In genomic region chr5:59648949-59649921, GRCh38 we compare ENCODE assay signal across 1 cellular context.
TF ChIP-seq lines count a peak whose summit lies in the region.

No MANE protein-coding gene starts in this region.

TF ChIP-seq in HEK293, 187 proteins besides CTCF, POLR2A, EP300 and RAD21 (continued from another document):
- TF ChIP-seq YY2 (tag by site-specific recombination; IDR thresholded peaks at IDR 0.05) = no peak
- no peak for TF ChIP-seq ZNF211 (tag by site-specific recombination; IDR thresholded peaks at IDR 0.05; ENCODE audit: low read depth)
- TF ChIP-seq ZNF692 (tag by site-specific recombination; IDR thresholded peaks at IDR 0.05) = 0 out of 2 replicates have a peak, but pooled peaks have one; percentile 41
- peak; percentile 78 for TF ChIP-seq ZBTB21 (tag by site-specific recombination; IDR thresholded peaks at IDR 0.05)
- peak; percentile 99 for TF ChIP-seq ZXDB (tag by site-specific recombination; IDR thresholded peaks at IDR 0.05)
- peak; percentile 91 for TF ChIP-seq SCRT2 (tag by site-specific recombination; IDR thresholded peaks at IDR 0.05)
- TF ChIP-seq PRDM1 (tag by site-specific recombination; IDR thresholded peaks at IDR 0.05) = peak; percentile 85
- peak; percentile 17; the same call in 1 of the 2 replicates for TF ChIP-seq BCL6B (tag by site-specific recombination; IDR thresholded peaks at IDR 0.05)
- TF ChIP-seq GFI1B (tag by site-specific recombination; IDR thresholded peaks at IDR 0.05) = peak; percentile 88; the same call in 1 of the 2 replicates
- TF ChIP-seq ZFP37 (tag by site-specific recombination; IDR thresholded peaks at IDR 0.05) = peak; percentile 74; the same call in 1 of the 2 replicates
- peak; percentile 42 for TF ChIP-seq ZNF341 (tag by site-specific recombination; IDR thresholded peaks at IDR 0.05; ENCODE audit: low read depth)
- TF ChIP-seq ZIC2 (tag by site-specific recombination; IDR thresholded peaks at IDR 0.05) = peak; percentile 72
- TF ChIP-seq SETDB1 (IDR thresholded peaks at IDR 0.05; ENCODE audit: insufficient read length, low read length) = peak; percentile 82
- no peak for TF ChIP-seq KLF10 (tag by site-specific recombination; IDR thresholded peaks at IDR 0.05)
- peak; percentile 54; the same call in 1 of the 2 replicates for TF ChIP-seq ZBTB20 (tag by site-specific recombination; IDR thresholded peaks at IDR 0.05)
- TF ChIP-seq ZNF175 (tag by site-specific recombination; IDR thresholded peaks at IDR 0.05) = no peak
- TF ChIP-seq PATZ1 (tag by site-specific recombination; IDR thresholded peaks at IDR 0.05) = peak; percentile 78
- TF ChIP-seq TRIM28 (IDR thresholded peaks at IDR 0.05; ENCODE audit: borderline replicate concordance, low read length) = peak; percentile 98
- TF ChIP-seq HOXA7 (CRISPR knock-in tag; IDR thresholded peaks at IDR 0.05; ENCODE audit: borderline replicate concordance) = no peak
- TF ChIP-seq KLF17 (tag by site-specific recombination; IDR thresholded peaks at IDR 0.05) = 0 out of 2 replicates have a peak, but pooled peaks have one; percentile 48
- peak; percentile 98 for TF ChIP-seq ZNF18 (tag by site-specific recombination; IDR thresholded peaks at IDR 0.05)
- TF ChIP-seq SALL2 (tag by site-specific recombination; IDR thresholded peaks at IDR 0.05; ENCODE audit: borderline replicate concordance) = no peak
- TF ChIP-seq ZEB2 (tag by site-specific recombination; IDR thresholded peaks at IDR 0.05) = peak; percentile 88
- peak; percentile 30; the same call in 1 of the 2 replicates for TF ChIP-seq ZNF335 (tag by site-specific recombination; conservative IDR thresholded peaks at IDR 0.05)
- TF ChIP-seq ZFP69B (tag by site-specific recombination; IDR thresholded peaks at IDR 0.05) = peak; percentile 59; the same call in 1 of the 2 replicates
